Comparison of ENCODE assay signal across 8 cellular contexts in the genomic region with DNA sequence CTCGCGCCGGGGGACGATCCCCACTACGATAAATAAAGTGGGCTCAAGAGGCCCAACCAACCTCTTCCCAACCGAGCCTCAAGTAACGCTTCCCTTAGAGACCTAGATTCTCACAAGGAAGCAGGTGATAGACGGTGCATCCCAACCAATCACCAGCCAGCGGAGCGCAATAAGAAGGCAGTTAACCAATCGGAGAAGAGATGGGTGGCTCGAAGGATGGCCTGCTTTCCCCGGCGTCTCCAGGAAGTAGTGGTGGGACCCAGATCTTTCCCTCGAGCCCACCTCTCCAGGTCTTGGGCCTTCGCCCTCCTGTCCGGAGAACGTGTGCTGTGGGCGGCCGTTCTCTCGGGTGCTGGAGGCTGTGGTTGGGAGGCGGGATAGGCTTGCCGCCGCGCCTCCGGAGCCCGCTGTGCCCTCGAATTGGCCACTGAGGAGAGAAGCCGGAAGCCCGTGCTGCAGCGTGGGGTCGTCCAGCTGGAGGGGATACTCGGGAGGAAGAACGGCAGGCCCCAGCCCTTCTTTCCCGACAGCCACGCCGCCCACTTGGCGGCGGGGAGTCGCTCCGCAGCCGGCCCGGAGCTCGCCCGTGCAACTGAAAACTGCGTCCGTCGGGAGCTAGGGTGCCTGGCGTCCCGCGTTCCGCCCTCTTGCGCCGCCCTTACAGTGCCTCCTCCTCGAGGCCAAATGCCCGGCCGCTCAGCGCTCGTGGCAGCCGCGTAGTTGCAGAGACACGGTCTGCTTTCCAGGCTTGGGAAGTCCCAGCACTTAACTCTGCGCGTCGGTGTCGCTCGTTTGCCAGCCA. TPM values are rescaled to one million over a fixed set of nuclear protein-coding genes. Genes with fewer than 3 reads are reported as not detected.
DNase-seq lines count a peak whose midpoint lies in the region; ATAC-seq and TF ChIP-seq lines count a peak whose summit lies in the region.

TSS of gene RNF6 (minus strand) at position 594 of the 802 bp plus-strand sequence. CDS start 2,665 bp downstream, outside the sequence.

- peak; percentile 97 for ATAC-seq in HG03460 (IDR thresholded peaks at IDR 0.05; ENCODE audit: unreplicated experiment)

- DNase-seq in BJ (ENCODE audit: low read depth) (peak; percentile 95), GM19240 (ENCODE audit: insufficient read length, low spot score) (peak; percentile 92), NCI-H526 (lab: John Stamatoyannopoulos, UW) (peak; percentile 99), colonic mucosa (peak; percentile 96), kidney tubule cell (ENCODE audit: low spot score) (peak; percentile 99)
- peak; percentile 89 for DNase-seq in activated CD4-positive, alpha-beta T cell treated with anti-CD3 and anti-CD28 coated beads for 48 hours
- DNase-seq in stimulated activated CD4-positive, alpha-beta T cell treated with anti-CD3 and anti-CD28 coated beads, Interleukin-1b, Interleukin-23, amount 100 ng/mL, for 24 hours (ENCODE audit: low read depth in 4 of 4, low spot score in 1 of 4) = peak; percentile 59 to 82 (median 75)

- peak; percentile 16; the same call in 1 of the 2 replicates for TF ChIP-seq CTCF in BJ (IDR thresholded peaks at IDR 0.05; ENCODE audit: insufficient read depth, low read depth, low read length)
- no peak for TF ChIP-seq CTCF in colonic mucosa (IDR thresholded peaks at IDR 0.05)

- H3K9me3 ChIP-seq in colonic mucosa = no peaks in the 10 kb centered on the region

- H3K36me3 ChIP-seq in BJ (ENCODE audit: control insufficient read depth, insufficient read depth, low read length) (peaks cover 6% of the 10 kb centered on the region), colonic mucosa (no peaks in the 10 kb centered on the region)

- POLR2A ChIA-PET in BJ (lab: Charles Lee) = interaction anchor here (0.6 kb wide), 1 partner anchor 274 kb away, joined by 3 read pairs; no protein-coding TSS in a partner anchor

- H3K27me3 ChIP-seq in BJ (ENCODE audit: control insufficient read depth, insufficient read depth, low read length) (no peaks in the 10 kb centered on the region), colonic mucosa (no peaks in the 10 kb centered on the region)

- CTCF ChIA-PET in BJ (lab: Yijun Ruan, JAX) = interaction anchor here (1.0 to 1.7 kb wide), 3 partner anchors 10 to 475 kb away, joined by 4 to 7 read pairs (median 7); no protein-coding TSS in a partner anchor

- peak within 1 kb of the TSS; percentile 96 for H3K27ac ChIP-seq in colonic mucosa

- peak within 1 kb of the TSS; percentile 71 for H3K4me3 ChIP-seq in BJ (ENCODE audit: low read depth, low read length)
- H3K4me3 ChIP-seq in colonic mucosa = peak within 1 kb of the TSS; percentile 79

- peaks cover 8% of the 10 kb centered on the region for H3K4me1 ChIP-seq in colonic mucosa

- peak within 1 kb of the TSS; percentile 88 to 93 for H3K9ac ChIP-seq in colonic mucosa (ENCODE audit: low read depth in 2 of 2, low read length in 2 of 2)

- intact Hi-C loops in colonic mucosa (cut with DNase I) = no loop called here

RNA-seq across cellular contexts. Expression of gene RNF6, which starts in this region (rescaled TPM):
- polyA plus RNA-seq in BJ (2011; rRNA removed) = 19.1 and 35.8 TPM in 2 replicates
- 18.0 and 19.1 TPM in 2 replicates for polyA minus RNA-seq in BJ (2011; rRNA and poly(A)+ RNA removed)
- 10 to 100 TPM; 31.2 to 46.2 TPM for total RNA-seq in colonic mucosa

Comparison
In these comparisons a context has a peak if more than half of its experiments do, and no peak if none do; other contexts are left out.
1. Peak in every context shown above with its lines: DNase-seq, ATAC-seq, H3K4me3 ChIP-seq and H3K27ac ChIP-seq.